In the genomic region with DNA sequence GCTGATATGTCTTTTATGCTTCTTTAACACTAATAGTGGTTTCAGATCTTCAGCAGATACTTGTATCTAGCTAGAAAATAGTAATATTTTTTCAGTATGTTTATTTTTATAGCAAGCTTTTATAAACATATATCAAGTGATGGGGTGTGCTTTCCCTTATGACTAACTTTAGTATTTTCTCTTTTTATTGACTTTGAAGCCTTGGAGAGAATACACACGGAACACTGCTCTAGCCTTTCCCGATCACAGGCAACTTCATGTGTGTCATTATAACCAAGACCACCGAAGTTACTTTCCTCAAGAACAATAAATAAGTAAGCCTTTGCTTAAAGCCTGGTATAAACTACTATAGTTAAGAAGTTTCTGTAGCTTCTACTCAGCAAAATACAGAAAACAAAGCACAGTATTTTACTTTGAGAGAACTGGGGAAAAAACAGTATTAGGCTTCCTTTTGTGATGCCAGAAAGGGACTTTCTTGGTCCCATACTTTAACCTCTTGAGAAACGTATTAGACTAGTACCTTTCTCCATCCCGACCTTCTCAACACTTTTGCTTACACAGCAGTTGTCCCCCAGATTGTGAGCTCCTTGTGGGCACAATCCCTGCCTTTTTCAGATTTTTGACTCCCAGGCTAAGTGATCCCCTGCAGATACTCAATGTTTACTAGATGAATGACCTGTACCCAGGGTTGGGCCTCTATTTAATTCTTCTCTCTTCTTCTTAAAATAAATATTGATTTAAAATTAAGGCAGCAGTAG, we compare ENCODE assay signal across 1 cellular context.
TF ChIP-seq lines count a peak whose summit lies in the region.

No MANE protein-coding gene starts in this region.

TF ChIP-seq in GM23338, 12 proteins besides CTCF, POLR2A, EP300 and RAD21:
- TF ChIP-seq JUNB (IDR thresholded peaks at IDR 0.05; ENCODE audit: unreplicated experiment) = no peak
